1 cellular context compared by ENCODE assay signal in the genomic region with DNA sequence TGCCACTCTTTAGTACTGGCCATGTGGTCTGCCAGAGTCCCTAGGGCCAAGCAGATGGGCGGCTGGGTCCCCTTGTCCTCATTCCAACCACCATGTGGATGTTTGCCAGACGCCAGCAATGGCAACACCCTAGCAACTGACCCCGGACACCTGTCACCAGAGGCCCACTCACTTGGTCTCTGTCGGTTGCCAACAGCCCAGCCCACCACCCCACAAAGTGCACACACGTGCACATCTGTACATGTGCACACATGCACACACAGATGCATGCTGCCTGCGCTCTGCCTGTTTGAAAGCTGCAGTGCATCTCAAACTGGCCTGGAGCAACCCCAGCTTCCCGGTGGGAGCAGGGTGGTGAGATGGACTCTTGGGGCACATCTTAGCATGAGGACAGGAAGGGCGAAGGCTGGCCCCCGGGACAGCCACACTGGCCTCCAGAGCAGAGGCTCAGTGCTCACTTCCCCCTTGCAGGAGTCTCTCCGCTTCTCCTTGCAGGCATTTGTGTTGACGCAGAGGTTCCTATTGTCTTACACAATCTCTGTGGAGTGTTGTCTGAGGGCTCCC.
A peak's percentile ranks its signal among the peaks of the same experiment; 100 is the strongest.
TF ChIP-seq lines count a peak whose summit lies in the region.

No MANE protein-coding gene starts in this region.

TF ChIP-seq in K562, 482 proteins besides CTCF, POLR2A, EP300 and RAD21:
- TF ChIP-seq SOX6 (IDR thresholded peaks at IDR 0.05) (no peak), POLR2G (IDR thresholded peaks at IDR 0.05; ENCODE audit: low read depth, low read length) (0 out of 2 replicates have a peak, but pooled peaks have one; percentile 13), ZNF76 (CRISPR knock-in tag; IDR thresholded peaks at IDR 0.05; ENCODE audit: borderline replicate concordance) (no peak), MAX (CRISPR knock-in tag; IDR thresholded peaks at IDR 0.05) (peak; percentile 18; the same call in 1 of the 2 replicates)
